Comparison of ENCODE assay signal across 2 cellular contexts in the genomic region with DNA sequence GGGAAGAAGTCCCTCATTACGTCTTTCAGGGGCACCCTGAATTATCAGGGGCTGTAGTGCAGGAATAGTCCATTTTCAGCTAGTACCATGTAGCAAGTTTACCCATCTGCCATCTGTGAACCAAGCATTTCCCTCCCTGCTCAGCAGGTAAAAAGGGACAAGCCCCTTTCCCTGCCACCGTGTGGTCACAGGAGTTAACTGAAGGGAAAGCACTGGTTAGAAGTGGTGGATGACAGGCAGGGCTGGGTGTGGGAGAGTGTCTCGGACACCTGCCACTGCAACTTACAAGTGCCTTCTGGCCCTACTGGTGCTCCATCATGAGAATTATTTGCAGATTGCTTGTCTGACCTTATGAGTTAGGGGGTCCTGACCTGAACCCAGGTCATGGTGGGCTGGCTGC.
TF ChIP-seq lines count a peak whose summit lies in the region.

No MANE protein-coding gene starts in this region.

TF ChIP-seq in HEK293T, 16 proteins besides CTCF, POLR2A, EP300 and RAD21:
- TF ChIP-seq HDGF (IDR thresholded peaks at IDR 0.05; ENCODE audit: borderline replicate concordance) (no peak), LEF1 (IDR thresholded peaks at IDR 0.05; ENCODE audit: borderline replicate concordance) (no peak), FOXM1 (IDR thresholded peaks at IDR 0.05; ENCODE audit: borderline replicate concordance) (no peak), L3MBTL2 (conservative IDR thresholded peaks at IDR 0.05) (no peak), CTBP1 (IDR thresholded peaks at IDR 0.05; ENCODE audit: borderline replicate concordance) (no peak), ZNF384 (IDR thresholded peaks at IDR 0.05) (no peak), ARNT (IDR thresholded peaks at IDR 0.05) (no peak), FOXA1 (IDR thresholded peaks at IDR 0.05) (no peak), ELF4 (IDR thresholded peaks at IDR 0.05) (no peak)

TF ChIP-seq in H1, 55 proteins besides CTCF, POLR2A, EP300 and RAD21:
- TF ChIP-seq CBX8 (IDR thresholded peaks at IDR 0.05; ENCODE audit: borderline replicate concordance, low read depth, low read length), result no peak
- TF ChIP-seq KDM4A (IDR thresholded peaks at IDR 0.05; ENCODE audit: low read depth, low read length, severe bottlenecking), result no peak
- TF ChIP-seq KDM5A (IDR thresholded peaks at IDR 0.05; ENCODE audit: low read length), result no peak
- TF ChIP-seq, protein P1, sequence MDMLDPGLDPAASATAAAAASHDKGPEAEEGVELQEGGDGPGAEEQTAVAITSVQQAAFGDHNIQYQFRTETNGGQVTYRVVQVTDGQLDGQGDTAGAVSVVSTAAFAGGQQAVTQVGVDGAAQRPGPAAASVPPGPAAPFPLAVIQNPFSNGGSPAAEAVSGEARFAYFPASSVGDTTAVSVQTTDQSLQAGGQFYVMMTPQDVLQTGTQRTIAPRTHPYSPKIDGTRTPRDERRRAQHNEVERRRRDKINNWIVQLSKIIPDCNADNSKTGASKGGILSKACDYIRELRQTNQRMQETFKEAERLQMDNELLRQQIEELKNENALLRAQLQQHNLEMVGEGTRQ (IDR thresholded peaks at IDR 0.05; ENCODE audit: low read length), result no peak
- TF ChIP-seq SAP30 (IDR thresholded peaks at IDR 0.05; ENCODE audit: insufficient read depth, insufficient replicate concordance, low read length), result no peak
